21 cellular contexts compared by ENCODE assay signal in the genomic region with DNA sequence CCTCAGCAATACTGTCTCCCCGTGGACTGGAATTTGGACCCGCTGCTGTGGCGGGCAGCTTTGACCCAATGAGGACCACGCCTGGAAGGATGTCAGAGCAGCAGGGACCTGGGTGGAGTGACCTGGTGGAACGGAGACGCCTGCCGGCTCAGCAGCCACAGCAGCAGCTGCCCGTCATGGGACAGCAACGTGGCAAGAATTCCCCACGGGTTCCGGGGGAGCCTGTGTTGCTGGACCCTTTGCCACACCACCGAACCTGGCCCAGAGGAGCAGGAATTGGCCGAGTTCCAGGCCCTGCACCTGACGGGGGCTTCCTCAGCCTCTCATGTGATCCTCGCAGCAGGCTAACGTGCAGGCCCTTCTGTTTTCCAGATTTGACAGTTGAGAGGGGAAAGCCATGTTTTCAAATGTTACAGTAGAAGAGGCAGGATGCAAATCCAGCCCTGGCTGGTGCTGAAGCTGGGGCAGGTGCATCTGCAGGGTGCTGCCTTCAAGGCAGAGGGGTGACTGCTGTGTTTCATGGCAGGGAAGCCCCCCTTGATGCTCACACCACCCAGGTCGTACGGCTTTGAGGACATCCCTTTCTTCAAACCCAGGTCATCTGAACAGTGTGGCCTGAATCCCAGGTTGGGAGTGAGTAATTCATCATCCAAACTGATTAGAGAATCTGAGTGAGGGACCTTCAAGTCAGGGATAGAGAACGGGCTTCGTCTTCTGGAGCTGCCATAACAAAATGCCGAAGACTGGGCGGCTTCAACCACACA.
DNase-seq lines count a peak whose midpoint lies in the region; ATAC-seq and TF ChIP-seq lines count a peak whose summit lies in the region.
"Had no signal": no experiment of that assay in that cellular context is flagged by ENCODE, and none has a peak within 500 bp of the region (broad histone marks: within the 10 kb centered on the region; RNA-seq: fewer than 3 reads in every experiment).

No MANE protein-coding gene starts in this region.

- H3K4me2 ChIP-seq in neuronal stem cell (ENCODE audit: insufficient read depth, low read length, poor library complexity, severe bottlenecking) = no peak overlapping the region

- no peak overlapping the region for H3K4ac ChIP-seq in neuronal stem cell (ENCODE audit: low read length)

- peaks cover 3 to 14% of the 10 kb centered on the region in 2 donors for H3K4me1 ChIP-seq in neuronal stem cell (ENCODE audit: control insufficient read depth in 2 of 2, insufficient read depth in 1 of 2, low read depth in 1 of 2, low read length in 2 of 2)
- H3K4me1 ChIP-seq: BE2C, Peyer's patch had no signal

- H3K27ac ChIP-seq in coronary artery (peak overlapping the region; percentile 33 to 94), neuronal stem cell (replicated peaks; ENCODE audit: low read length) (no peak overlapping the region)
- H3K27ac ChIP-seq: HL-60, Peyer's patch, SJCRH30 had no signal

- no peak overlapping the region for H3K9ac ChIP-seq in neuronal stem cell (ENCODE audit: low read depth, low read length, poor library complexity)

- H4K91ac ChIP-seq in neuronal stem cell (ENCODE audit: low read depth, low read length, poor library complexity) = no peak overlapping the region

- no peaks in the 10 kb centered on the region for H3K79me1 ChIP-seq in neuronal stem cell (ENCODE audit: low read depth, low read length)

- H3K23ac ChIP-seq in neuronal stem cell (ENCODE audit: low read depth, low read length, poor library complexity) = no peak overlapping the region

- TF ChIP-seq CTCF in coronary artery (IDR thresholded peaks at IDR 0.05) = no peak

- no peak overlapping the region for H2BK12ac ChIP-seq in neuronal stem cell (ENCODE audit: low read length)

- ATAC-seq in SK-N-SH treated with all-trans-retinoic acid at 6 μM for 48 hours = no peak
- ATAC-seq in HG02798 (IDR thresholded peaks at IDR 0.05; ENCODE audit: poor library complexity, unreplicated experiment) = no peak

- H2BK5ac ChIP-seq in neuronal stem cell (ENCODE audit: low read length) = no peak overlapping the region

- no peak overlapping the region for H2AFZ ChIP-seq in neuronal stem cell (ENCODE audit: low read length)

- H3K4me3 ChIP-seq in coronary artery (no peak overlapping the region), neuronal stem cell (ENCODE audit: low read length in 2 of 2) (no peak overlapping the region)
- H3K4me3 ChIP-seq: Peyer's patch, SJCRH30 had no signal

- WGBS in neuronal stem cell (ENCODE audit: extremely low coverage in 2 of 2, insufficient read length in 2 of 2, insufficient replicate concordance in 1 of 2), 2 donors = no CpG with 5 or more reads among the region's 22 CpGs

- H3K14ac ChIP-seq in neuronal stem cell (ENCODE audit: low read length) = no peak overlapping the region

- DNase-seq in AG08396 (ENCODE audit: low spot score) (peak; percentile 2), HuH-7 (ENCODE audit: low spot score) (peak; percentile 10), coronary artery (ENCODE audit: low spot score) (peak; percentile 72), neuronal stem cell (ENCODE audit: low spot score) (no peak), GDM1 (lab: John Stamatoyannopoulos, UW) (no peak), NCI-H748 treated with DMSO at 0.1 percent for 48 hours (lab: John Stamatoyannopoulos, UW) (no peak)
- DNase-seq: BE2C, DMS53, GF-D8, NCI-H1105 treated with DMSO at 0.1 percent for 48 hours, NCI-H1694, NCI-H2081, NCI-H2171, NCI-H345, NCI-H524, NCI-H82, Peyer's patch, SJCRH30 had no signal

- no peak overlapping the region for H4K8ac ChIP-seq in neuronal stem cell (ENCODE audit: low read depth, low read length)

- no peaks in the 10 kb centered on the region for H3K36me3 ChIP-seq in neuronal stem cell (replicated peaks in 1 of 2; ENCODE audit: control insufficient read depth in 2 of 2, insufficient read depth in 2 of 2, low read length in 2 of 2)
- H3K36me3 ChIP-seq: BE2C, Peyer's patch, SJCRH30 had no signal

- no peaks in the 10 kb centered on the region for H3K27me3 ChIP-seq in neuronal stem cell (ENCODE audit: control insufficient read depth in 3 of 3, insufficient read depth in 3 of 3, low read depth in 1 of 3, low read length in 3 of 3)
- H3K27me3 ChIP-seq: BE2C, Peyer's patch, SJCRH30 had no signal

- H2AK5ac ChIP-seq in neuronal stem cell (ENCODE audit: low read depth, low read length) = no peak overlapping the region

- peak overlapping the region; percentile 45 for H3K18ac ChIP-seq in neuronal stem cell (ENCODE audit: low read length)

- H3K9me3 ChIP-seq in neuronal stem cell (replicated peaks in 1 of 2; ENCODE audit: control insufficient read depth in 2 of 2, insufficient read depth in 1 of 2, low read depth in 1 of 2, low read length in 2 of 2) = no peaks in the 10 kb centered on the region
- H3K9me3 ChIP-seq: BE2C, Peyer's patch had no signal

- H2BK15ac ChIP-seq in neuronal stem cell (ENCODE audit: low read length) = no peak overlapping the region

- no peak overlapping the region for H2BK120ac ChIP-seq in neuronal stem cell (ENCODE audit: low read depth, low read length)

TF ChIP-seq in SK-N-SH treated with all-trans-retinoic acid at 6 μM for 48 hours, 23 proteins besides CTCF, POLR2A, EP300 and RAD21:
- TF ChIP-seq, protein P1, sequence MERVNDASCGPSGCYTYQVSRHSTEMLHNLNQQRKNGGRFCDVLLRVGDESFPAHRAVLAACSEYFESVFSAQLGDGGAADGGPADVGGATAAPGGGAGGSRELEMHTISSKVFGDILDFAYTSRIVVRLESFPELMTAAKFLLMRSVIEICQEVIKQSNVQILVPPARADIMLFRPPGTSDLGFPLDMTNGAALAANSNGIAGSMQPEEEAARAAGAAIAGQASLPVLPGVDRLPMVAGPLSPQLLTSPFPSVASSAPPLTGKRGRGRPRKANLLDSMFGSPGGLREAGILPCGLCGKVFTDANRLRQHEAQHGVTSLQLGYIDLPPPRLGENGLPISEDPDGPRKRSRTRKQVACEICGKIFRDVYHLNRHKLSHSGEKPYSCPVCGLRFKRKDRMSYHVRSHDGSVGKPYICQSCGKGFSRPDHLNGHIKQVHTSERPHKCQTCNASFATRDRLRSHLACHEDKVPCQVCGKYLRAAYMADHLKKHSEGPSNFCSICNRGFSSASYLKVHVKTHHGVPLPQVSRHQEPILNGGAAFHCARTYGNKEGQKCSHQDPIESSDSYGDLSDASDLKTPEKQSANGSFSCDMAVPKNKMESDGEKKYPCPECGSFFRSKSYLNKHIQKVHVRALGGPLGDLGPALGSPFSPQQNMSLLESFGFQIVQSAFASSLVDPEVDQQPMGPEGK (CRISPR knock-in tag; IDR thresholded peaks at IDR 0.05; ENCODE audit: borderline replicate concordance) = no peak
- TF ChIP-seq SNAI2 (CRISPR knock-in tag; IDR thresholded peaks at IDR 0.05) (no peak), ZNF8 (CRISPR knock-in tag; IDR thresholded peaks at IDR 0.05) (no peak), PPARA (CRISPR knock-in tag; IDR thresholded peaks at IDR 0.05; ENCODE audit: borderline replicate concordance) (no peak)

Comparison
In these comparisons a context has a peak if more than half of its experiments do, and no peak if none do; other contexts are left out.
1. DNase-seq: peak in AG08396 (single experiment), HuH-7 (single experiment) and coronary artery (single experiment); none in neuronal stem cell (single experiment), GDM1 (single experiment) and NCI-H748 treated with DMSO at 0.1 percent for 48 hours (single experiment).